Comparison of ENCODE assay signal across 26 cellular contexts in genomic region chr16:84763164-84763563, GRCh38.
"Had no signal": no experiment of that assay in that cellular context is flagged by ENCODE, and none has a peak within 500 bp of the region (broad histone marks: within the 10 kb centered on the region; RNA-seq: fewer than 3 reads in every experiment).

No MANE protein-coding gene starts in this region.

- H3K4me1 ChIP-seq: colonic mucosa had no signal

- DNase-seq: colonic mucosa; cortex of kidney; effector CD8-positive, alpha-beta T cell; effector memory CD8-positive, alpha-beta T cell; esophagus squamous epithelium; foreskin fibroblast; foreskin melanocyte; gastrocnemius medialis; glutamatergic neuron; head of caudate nucleus; heart right ventricle; hippocampal formation; left cardiac atrium; left lung; left ventricle myocardium superior; lower lobe of right lung; mesenchymal stem cell; mucosa of descending colon had no signal

- H3K4me3 ChIP-seq: colonic mucosa, esophagus squamous epithelium, gastrocnemius medialis, heart right ventricle, left lung, lower lobe of right lung, mucosa of descending colon had no signal

- H3K9me3 ChIP-seq: colonic mucosa, esophagus squamous epithelium, gastrocnemius medialis, heart right ventricle, left lung, lower lobe of right lung, mucosa of descending colon had no signal

- H3K4me3 Mint-ChIP-seq: dendritic cell treated with granulocyte-macrophage colony-stimulating factor and Interleukin-4, amounts not matched to agents 40 ng/mL and 50 ng/mL, for 4 days; effector memory CD8-positive, alpha-beta T cell; endodermal cell; mesothelial cell of epicardium had no signal

- H3K27ac Mint-ChIP-seq: dendritic cell treated with granulocyte-macrophage colony-stimulating factor and Interleukin-4, amounts not matched to agents 40 ng/mL and 50 ng/mL, for 4 days; effector memory CD8-positive, alpha-beta T cell; endodermal cell; mesothelial cell of epicardium had no signal

- H3K27ac ChIP-seq: colonic mucosa, epithelial cell of prostate, esophagus squamous epithelium, heart right ventricle, lower lobe of right lung had no signal

- H3K9me3 Mint-ChIP-seq: dendritic cell treated with granulocyte-macrophage colony-stimulating factor and Interleukin-4, amounts not matched to agents 40 ng/mL and 50 ng/mL, for 4 days; effector memory CD8-positive, alpha-beta T cell; endodermal cell; mesothelial cell of epicardium had no signal

- FAIRE-seq: endometrium, islet of Langerhans, keratinocyte had no signal

- ATAC-seq: effector memory CD8-positive, alpha-beta T cell; esophagus mucosa; heart right ventricle; left lung; left ventricle myocardium superior; lower lobe of right lung; mucosa of descending colon had no signal

- H3K27me3 Mint-ChIP-seq: dendritic cell treated with granulocyte-macrophage colony-stimulating factor and Interleukin-4, amounts not matched to agents 40 ng/mL and 50 ng/mL, for 4 days; effector memory CD8-positive, alpha-beta T cell had no signal

- H3K27me3 ChIP-seq: colonic mucosa, esophagus squamous epithelium, gastrocnemius medialis, heart right ventricle, left lung had no signal
